Comparison of ENCODE assay signal across 39 cellular contexts in the genomic region with DNA sequence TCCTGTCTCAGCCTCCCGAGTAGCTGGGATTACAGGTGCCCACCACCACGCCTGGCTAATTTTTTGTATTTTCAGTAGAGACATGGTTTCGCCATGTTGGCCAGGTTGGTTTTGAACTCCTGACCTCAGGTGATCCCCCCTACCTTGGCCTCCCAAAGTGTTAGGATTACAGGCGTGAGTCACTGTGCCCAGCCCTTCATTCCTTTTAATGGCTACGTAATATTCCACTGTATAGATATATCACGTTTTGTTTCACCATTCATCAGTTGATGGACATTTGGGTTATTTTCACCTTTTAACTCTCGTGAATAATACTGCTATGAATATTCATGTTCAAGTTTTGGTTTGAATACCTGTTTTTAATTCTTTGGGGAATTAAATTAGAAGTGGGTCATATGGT. TPM values are rescaled to one million over a fixed set of nuclear protein-coding genes. Genes with fewer than 3 reads are reported as not detected.
"Had no signal": no experiment of that assay in that cellular context is flagged by ENCODE, and none has a peak within 500 bp of the region (broad histone marks: within the 10 kb centered on the region; RNA-seq: fewer than 3 reads in every experiment).

No MANE protein-coding gene starts in this region.

- H3K36me3 ChIP-seq: MG63 had no signal

- DNase-seq: Kasumi-1, MG63, MM.1S, MV-4-11, NCI-H1048, NCI-H1092, NCI-H1092 treated with DMSO at 0.1 percent for 48 hours, NCI-H1105, NCI-H1105 treated with DMSO at 0.1 percent for 48 hours, NCI-H1417, NCI-H1417 treated with DMSO at 0.1 percent for 48 hours, NCI-H1436, NCI-H1436 treated with DMSO at 0.1 percent for 48 hours, NCI-H146, NCI-H1694, NCI-H1694 treated with DMSO at 0.1 percent for 48 hours, NCI-H187, NCI-H187 treated with DMSO at 0.1 percent for 48 hours, NCI-H1930, NCI-H2029, NCI-H2029 treated with DMSO at 0.1 percent for 48 hours, NCI-H2081, NCI-H2081 treated with DMSO at 0.1 percent for 48 hours, NCI-H2107, NCI-H2171, NCI-H2171 treated with DMSO at 0.1 percent for 48 hours, NCI-H2227 treated with DMSO at 0.1 percent for 48 hours, NCI-H226, NCI-H345, NCI-H446, NCI-H446 treated with DMSO at 0.1 percent for 48 hours, NCI-H510A, NCI-H510A treated with DMSO at 0.1 percent for 48 hours, NCI-H524, NCI-H524 treated with DMSO at 0.1 percent for 48 hours had no signal

- H3K27me3 ChIP-seq: MG63 had no signal

- H3K9me3 ChIP-seq: MG63 had no signal

- H3K4me3 ChIP-seq: MG63 had no signal

RNA-seq across cellular contexts. Expression of gene NPVF, which starts 58.6 kb away (rescaled TPM):
- total RNA-seq: LHCN-M2, M059J, MCF 10A, NCI-H460 had no signal
